ENCODE assay signal across 1 cellular context in genomic region chr2:207767461-207768167, GRCh38.
TF ChIP-seq lines count a peak whose summit lies in the region.

No MANE protein-coding gene starts in this region.

TF ChIP-seq in GM12878, 131 proteins besides CTCF, POLR2A, EP300 and RAD21 (continued from another document):
- TF ChIP-seq CEBPB (IDR thresholded peaks at IDR 0.05; ENCODE audit: borderline replicate concordance in 1 of 2, low read depth in 2 of 2, low read length in 2 of 2) = no peak
- no peak for TF ChIP-seq FOS (IDR thresholded peaks at IDR 0.05; ENCODE audit: borderline replicate concordance, extremely low read depth, insufficient read length)
- TF ChIP-seq SMC3 (IDR thresholded peaks at IDR 0.05; ENCODE audit: borderline replicate concordance, low read length) = no peak
- no peak for TF ChIP-seq PKNOX1 (IDR thresholded peaks at IDR 0.05)
- TF ChIP-seq E2F8 (IDR thresholded peaks at IDR 0.05; ENCODE audit: low read depth, partially characterized antibody) = no peak
- no peak for TF ChIP-seq ZNF274 (IDR thresholded peaks at IDR 0.05; ENCODE audit: insufficient read depth, insufficient read length)
- no peak for TF ChIP-seq SUPT20H (IDR thresholded peaks at IDR 0.05; ENCODE audit: borderline replicate concordance, control insufficient read depth, low read depth, low read length)
- no peak for TF ChIP-seq STAT1 (conservative IDR thresholded peaks at IDR 0.05)
- TF ChIP-seq NBN (IDR thresholded peaks at IDR 0.05) = no peak
- TF ChIP-seq CBX3 (IDR thresholded peaks at IDR 0.05; ENCODE audit: borderline replicate concordance, low read depth) = no peak
- TF ChIP-seq HDAC6 (IDR thresholded peaks at IDR 0.05; ENCODE audit: unreplicated experiment) = no peak
- no peak for TF ChIP-seq IKZF1 (conservative IDR thresholded peaks at IDR 0.05)
- no peak for TF ChIP-seq HDAC2 (IDR thresholded peaks at IDR 0.05)
- TF ChIP-seq HDGF (IDR thresholded peaks at IDR 0.05) = no peak
- TF ChIP-seq NFIC (IDR thresholded peaks at IDR 0.05; ENCODE audit: low read depth, low read length) = no peak
- TF ChIP-seq RELB (IDR thresholded peaks at IDR 0.05; ENCODE audit: low read depth) = no peak
- TF ChIP-seq CREM (IDR thresholded peaks at IDR 0.05; ENCODE audit: low read depth) = no peak
- no peak for TF ChIP-seq MYB (IDR thresholded peaks at IDR 0.05; ENCODE audit: borderline replicate concordance, low read depth, low read length)
